8 cellular contexts compared by ENCODE assay signal in genomic region chr2:223945755-223946154, GRCh38. TPM values are rescaled to one million over a fixed set of nuclear protein-coding genes. Genes with fewer than 3 reads are reported as not detected.
DNase-seq lines count a peak whose midpoint lies in the region; ATAC-seq and TF ChIP-seq lines count a peak whose summit lies in the region.

No MANE protein-coding gene starts in this region.

- H3K4me3 ChIP-seq in GM12865 (ENCODE audit: low read depth, low read length) = peak overlapping the region; percentile 81
- H3K4me3 ChIP-seq in OCI-LY3 (ENCODE audit: low read length) = peak overlapping the region; percentile 99
- H3K4me3 ChIP-seq in dorsolateral prefrontal cortex = peak overlapping the region in 54 of 59 donors; percentile 61 to 100 (median 96)
- H3K4me3 ChIP-seq in parathyroid adenoma (ENCODE audit: low read depth, low read length) = peak overlapping the region; percentile 86

- peaks cover 0 to 8% of the 10 kb centered on the region in 2 donors for H3K36me3 Mint-ChIP-seq in CD14-positive monocyte

- peaks cover 0 to 5% (median 0%) of the 10 kb centered on the region in 3 donors for H3K27me3 Mint-ChIP-seq in CD14-positive monocyte (ENCODE audit: low read depth in 3 of 3)

- H3K36me3 ChIP-seq in OCI-LY3 (replicated peaks; ENCODE audit: low read depth, low read length) = no peaks in the 10 kb centered on the region
- no peaks in the 10 kb centered on the region for H3K36me3 ChIP-seq in parathyroid adenoma (ENCODE audit: control insufficient read depth, insufficient read depth, low read length)

- TF ChIP-seq CTCF in GM12865 (IDR thresholded peaks at IDR 0.05; ENCODE audit: insufficient read depth, low read depth, low read length, missing control alignments) = no peak
- no peak for TF ChIP-seq CTCF in OCI-LY3 (IDR thresholded peaks at IDR 0.05; ENCODE audit: low read depth, low read length)
- no peak for TF ChIP-seq CTCF in dorsolateral prefrontal cortex (IDR thresholded peaks at IDR 0.05 in 54 of 56, conservative IDR thresholded peaks at IDR 0.05 in 2 of 56; ENCODE audit: low read depth in 1 of 56, partially characterized antibody in 56 of 56)
- TF ChIP-seq CTCF in parathyroid adenoma (IDR thresholded peaks at IDR 0.05) = no peak
- TF ChIP-seq CTCF in CD14-positive monocyte (IDR thresholded peaks at IDR 0.05) = no peak

- no peak overlapping the region for H3K4me3 Mint-ChIP-seq in CD14-positive monocyte

- H3K27ac Mint-ChIP-seq in CD14-positive monocyte = peak overlapping the region in 1 of 7 donors; percentile 39

- H3K4me1 ChIP-seq in OCI-LY3 (ENCODE audit: low read length) (peaks cover 21% of the 10 kb centered on the region), parathyroid adenoma (peaks cover 10% of the 10 kb centered on the region)

- H3K27ac ChIP-seq in OCI-LY3 (ENCODE audit: low read length) (no peak overlapping the region), dorsolateral prefrontal cortex (peak overlapping the region in 8 of 59 donors; percentile 7 to 95 (median 90)), parathyroid adenoma (no peak overlapping the region)

- no peaks in the 10 kb centered on the region for H3K9me3 Mint-ChIP-seq in CD14-positive monocyte

- DNase-seq in GM12865 (ENCODE audit: low read depth) (no peak), dorsolateral prefrontal cortex (no peak), cerebellar cortex (ENCODE audit: low spot score) (no peak), erythroblast (lab: John Stamatoyannopoulos, UW) (no peak), CD14-positive monocyte (ENCODE audit: low spot score) (no peak)

- H3K27me3 ChIP-seq in OCI-LY3 (ENCODE audit: low read depth, low read length) (no peaks in the 10 kb centered on the region), dorsolateral prefrontal cortex (no peaks in the 10 kb centered on the region), parathyroid adenoma (ENCODE audit: control insufficient read depth, insufficient read depth, low read length) (no peaks in the 10 kb centered on the region)

- no peak for ATAC-seq in esophagus mucosa

- intact Hi-C loops in dorsolateral prefrontal cortex (cut with DNase I) = loop anchor here in 1 of 2 donors (1.0 to 10.0 kb wide), 3 partner anchors 12 to 639 kb away; partner anchors contain the start of genes CUL3 and MRPL44
- intact Hi-C loops in CD14-positive monocyte (cut with micrococcal nuclease) = no loop called here

- H2AFZ ChIP-seq in OCI-LY3 (ENCODE audit: low read depth, low read length) (peak overlapping the region; percentile 51; the same call in 1 of the 2 replicates), parathyroid adenoma (peak overlapping the region; percentile 96)

- TF ChIP-seq POLR2A in erythroblast (IDR thresholded peaks at IDR 0.05; ENCODE audit: low read length) = no peak

- H3K4me1 Mint-ChIP-seq in CD14-positive monocyte = peaks cover 38% of the 10 kb centered on the region

- peak overlapping the region; percentile 13; the same call in 1 of the 2 replicates for H3K9ac ChIP-seq in OCI-LY3 (ENCODE audit: low read length)
- H3K9ac ChIP-seq in parathyroid adenoma = no peak overlapping the region

- H3K79me2 ChIP-seq in OCI-LY3 (ENCODE audit: low read length) (peaks cover 35% of the 10 kb centered on the region), parathyroid adenoma (peaks cover 35% of the 10 kb centered on the region)

- H3K9me3 ChIP-seq in OCI-LY3 (ENCODE audit: insufficient read depth, low read length) (no peaks in the 10 kb centered on the region), parathyroid adenoma (ENCODE audit: control insufficient read depth, low read length) (no peaks in the 10 kb centered on the region)

- H4K20me1 ChIP-seq in OCI-LY3 (ENCODE audit: insufficient read depth, low read length) = peaks cover 8% of the 10 kb centered on the region

- peak overlapping the region; percentile 74 for H3K4me2 ChIP-seq in OCI-LY3 (ENCODE audit: low read length)
- H3K4me2 ChIP-seq in parathyroid adenoma (ENCODE audit: low read length) = peak overlapping the region; percentile 95

RNA-seq across cellular contexts. Expression of gene WDFY1, which starts 0.6 kb away (rescaled TPM):
- 10 to 100 TPM; 24.8 to 56.2 (median 37.5) TPM for total RNA-seq in dorsolateral prefrontal cortex
- 24.9 TPM for total RNA-seq in esophagus mucosa
- 10 to 100 TPM; 31.7 to 40.7 TPM for polyA plus RNA-seq in CD14-positive monocyte

RNA-seq across cellular contexts. Expression of gene MRPL44, which starts 11.5 kb away (rescaled TPM):
- total RNA-seq in dorsolateral prefrontal cortex (10 to 100 TPM; 12.3 to 28.1 (median 20.4) TPM), esophagus mucosa (18.4 TPM)
- 10 to 100 TPM; 25.7 to 28.4 TPM for polyA plus RNA-seq in CD14-positive monocyte
